ENCODE assay signal across 28 cellular contexts in genomic region chr15:93438310-93438709, GRCh38.
"Had no signal": no experiment of that assay in that cellular context is flagged by ENCODE, and none has a peak within 500 bp of the region (broad histone marks: within the 10 kb centered on the region; RNA-seq: fewer than 3 reads in every experiment).

No MANE protein-coding gene starts in this region.

- H3K27ac Mint-ChIP-seq: mesothelial cell of epicardium; naive thymus-derived CD4-positive, alpha-beta T cell; natural killer cell treated with Interleukin-12 subunit alpha and Interleukin-12 subunit beta and Interleukin-15 and Interleukin-18, amount 100 ng/mL, for 72 hours; progenitor cell of endocrine pancreas; stimulated activated naive CD8-positive, alpha-beta T cell treated with anti-CD3 and anti-CD28 coated beads, Interleukin-15, Interleukin-2, amounts not matched to agents 100 ng/mL and 50 ng/mL, for 24 hours had no signal

- H3K4me1 Mint-ChIP-seq: mesothelial cell of epicardium; naive thymus-derived CD4-positive, alpha-beta T cell had no signal

- FAIRE-seq: keratinocyte had no signal

- H3K27ac ChIP-seq: left lung, lower lobe of right lung, ovary, right atrium auricular region, skin epidermis, suprapubic skin, thoracic aorta, tibial artery, upper lobe of right lung, uterus had no signal

- H3K36me3 ChIP-seq: left lung, lower lobe of right lung, ovary, right atrium auricular region, suprapubic skin, thoracic aorta, tibial artery, upper lobe of right lung, uterus had no signal

- H3K9me3 ChIP-seq: left lung, lower lobe of right lung, ovary, right atrium auricular region, suprapubic skin, thoracic aorta, tibial artery, upper lobe of right lung, uterus had no signal

- H3K9me3 Mint-ChIP-seq: natural killer cell treated with Interleukin-12 subunit alpha and Interleukin-12 subunit beta and Interleukin-15 and Interleukin-18, amount 100 ng/mL, for 72 hours; stimulated activated naive CD8-positive, alpha-beta T cell treated with anti-CD3 and anti-CD28 coated beads, Interleukin-15, Interleukin-2, amounts not matched to agents 100 ng/mL and 50 ng/mL, for 24 hours had no signal

- H3K4me3 Mint-ChIP-seq: mesothelial cell of epicardium; naive thymus-derived CD4-positive, alpha-beta T cell; natural killer cell treated with Interleukin-12 subunit alpha and Interleukin-12 subunit beta and Interleukin-15 and Interleukin-18, amount 100 ng/mL, for 72 hours; stimulated activated naive CD8-positive, alpha-beta T cell treated with anti-CD3 and anti-CD28 coated beads, Interleukin-15, Interleukin-2, amounts not matched to agents 100 ng/mL and 50 ng/mL, for 24 hours had no signal

- H3K27me3 ChIP-seq: left lung, ovary, right atrium auricular region, suprapubic skin, tibial artery, uterus had no signal

- DNase-seq: hippocampal formation; kidney glomerular epithelial cell; left cardiac atrium; left lung; lower lobe of right lung; mammary epithelial cell; mesenchymal stem cell; naive thymus-derived CD4-positive, alpha-beta T cell; ovary; stimulated activated CD4-positive, alpha-beta T cell treated with anti-CD3 and anti-CD28 coated beads, Interleukin-12 subunit alpha, Interleukin-12 subunit beta, amount 100 ng/mL, for 4 hours; stimulated activated CD4-positive, alpha-beta T cell treated with anti-CD3 and anti-CD28 coated beads, Interleukin-15, amount 100 ng/mL, for 24 hours; stimulated activated CD4-positive, alpha-beta T cell treated with anti-CD3 and anti-CD28 coated beads, Interleukin-2, amount 100 ng/mL, for 24 hours; stimulated activated CD4-positive, alpha-beta T cell treated with anti-CD3 and anti-CD28 coated beads, Interleukin-4, amount 100 ng/mL, for 1 hour; stimulated activated naive CD4-positive, alpha-beta T cell; tibial artery; trophoblast cell; upper lobe of right lung; uterus had no signal

- H3K4me3 ChIP-seq: left lung, lower lobe of right lung, ovary, right atrium auricular region, skin epidermis, suprapubic skin, thoracic aorta, tibial artery, upper lobe of right lung, uterus had no signal

- H3K4me1 ChIP-seq: left lung, lower lobe of right lung, right atrium auricular region, suprapubic skin, tibial artery, upper lobe of right lung, uterus had no signal

- H3K36me3 Mint-ChIP-seq: mesothelial cell of epicardium; naive thymus-derived CD4-positive, alpha-beta T cell; natural killer cell treated with Interleukin-12 subunit alpha and Interleukin-12 subunit beta and Interleukin-15 and Interleukin-18, amount 100 ng/mL, for 72 hours had no signal

- ATAC-seq: left cardiac atrium; left lung; lower lobe of right lung; naive thymus-derived CD4-positive, alpha-beta T cell; natural killer cell treated with Interleukin-12 subunit alpha and Interleukin-12 subunit beta and Interleukin-15 and Interleukin-18, amount 100 ng/mL, for 72 hours; sciatic nerve; upper lobe of right lung had no signal
